In genomic region chrX:134484039-134484438, GRCh38 we compare ENCODE assay signal across 9 cellular contexts. TPM values are rescaled to one million over a fixed set of nuclear protein-coding genes. Genes with fewer than 3 reads are reported as not detected.
DNase-seq lines count a peak whose midpoint lies in the region; ATAC-seq and TF ChIP-seq lines count a peak whose summit lies in the region.
"Had no signal": no experiment of that assay in that cellular context is flagged by ENCODE, and none has a peak within 500 bp of the region (broad histone marks: within the 10 kb centered on the region; RNA-seq: fewer than 3 reads in every experiment).

No MANE protein-coding gene starts in this region.

- 18% methylated on average over 1 of the region's 1 CpG for WGBS in right lobe of liver (ENCODE audit: insufficient coverage, low coverage, low lambda C conversion rate, missing lambda C conversion rate)

- intact Hi-C loops in right lobe of liver (cut with DNase I) = no loop called here

- H3K27me3 ChIP-seq in right lobe of liver = no peaks in the 10 kb centered on the region

- H3K4me3 ChIP-seq in NB4 (ENCODE audit: low read depth, low read length) (no peak overlapping the region), astrocyte of the spinal cord (ENCODE audit: low read depth, low read length) (no peak overlapping the region), right lobe of liver (no peak overlapping the region)

- ATAC-seq in right lobe of liver = peak; percentile 49 to 64 (median 55)
- no peak for ATAC-seq in HG03095 (IDR thresholded peaks at IDR 0.05; ENCODE audit: unreplicated experiment)
- ATAC-seq in GM18520 (IDR thresholded peaks at IDR 0.05; ENCODE audit: unreplicated experiment) = no peak
- ATAC-seq in GM18517 (IDR thresholded peaks at IDR 0.05; ENCODE audit: unreplicated experiment) = no peak

- H3K36me3 ChIP-seq in right lobe of liver = no peaks in the 10 kb centered on the region

- no peak for TF ChIP-seq POLR2A in NB4 (IDR thresholded peaks at IDR 0.05; ENCODE audit: extremely low read depth, insufficient read length)
- no peak for TF ChIP-seq POLR2A in right lobe of liver (IDR thresholded peaks at IDR 0.05)

- in situ Hi-C loops in astrocyte of the spinal cord (cut with HindIII; ENCODE audit: low sequenced_read_pairs) = no loop called here

- no peaks in the 10 kb centered on the region for H3K9me3 ChIP-seq in right lobe of liver
- H3K9me3 ChIP-seq: Caco-2 had no signal

- DNase-seq in NCI-H2081 (lab: John Stamatoyannopoulos, UW) (peak; percentile 17 to 27), NCI-H2081 treated with DMSO at 0.1 percent for 48 hours (lab: John Stamatoyannopoulos, UW) (no peak), NB4 (ENCODE audit: low read depth) (peak; percentile 59), astrocyte of the spinal cord (ENCODE audit: low read depth, low spot score) (peak; percentile 65), right lobe of liver (no peak)

- no peaks in the 10 kb centered on the region for H3K4me1 ChIP-seq in right lobe of liver
- H3K4me1 ChIP-seq: Caco-2 had no signal

- no peak overlapping the region for H3K27ac ChIP-seq in right lobe of liver

- no peak for TF ChIP-seq CTCF in NB4 (IDR thresholded peaks at IDR 0.05; ENCODE audit: low read depth, low read length)
- peak; percentile 50 for TF ChIP-seq CTCF in astrocyte of the spinal cord (IDR thresholded peaks at IDR 0.05; ENCODE audit: low read depth, low read length)
- TF ChIP-seq CTCF in right lobe of liver (IDR thresholded peaks at IDR 0.05) = peak; percentile 54 to 70 (median 62)

RNA-seq across cellular contexts. Expression of gene HPRT1, which starts 24.1 kb away (rescaled TPM):
- 10 to 100 TPM in 3 of 6 experiments, 1 to 10 TPM in 3; 5.0 to 11.1 (median 9.0) TPM for total RNA-seq in right lobe of liver

Comparison
In these comparisons a context has a peak if more than half of its experiments do, and no peak if none do; other contexts are left out.
1. DNase-seq: peak in NCI-H2081 (2 of 2), NB4 (single experiment) and astrocyte of the spinal cord (single experiment); none in NCI-H2081 treated with DMSO at 0.1 percent for 48 hours (single experiment) and right lobe of liver (0 of 3).
2. ATAC-seq: peak in right lobe of liver (4 of 4); none in HG03095 (single experiment), GM18520 (single experiment) and GM18517 (single experiment).